8 cellular contexts compared by ENCODE assay signal in genomic region chr1:21216835-21217811, GRCh38. TPM values are rescaled to one million over a fixed set of nuclear protein-coding genes. Genes with fewer than 3 reads are reported as not detected.
A peak's percentile ranks its signal among the peaks of the same experiment; 100 is the strongest.
DNase-seq lines count a peak whose midpoint lies in the region; ATAC-seq, FAIRE-seq and TF ChIP-seq lines count a peak whose summit lies in the region.

No MANE protein-coding gene starts in this region.

- H3K4me3 ChIP-seq in astrocyte (ENCODE audit: insufficient read depth, low read depth, low read length) (no peak overlapping the region), kidney (ENCODE audit: low read length in 2 of 2) (no peak overlapping the region)

- no peaks in the 10 kb centered on the region for H3K79me2 ChIP-seq in astrocyte (ENCODE audit: insufficient read depth, low read length)

- H3K36me3 Mint-ChIP-seq in astrocyte (ENCODE audit: low read depth, unreplicated experiment), result peaks cover 6% of the 10 kb centered on the region

- TF ChIP-seq CTCF in astrocyte (IDR thresholded peaks at IDR 0.05; ENCODE audit: insufficient read depth, low read depth, low read length) (peak; percentile 55), kidney (IDR thresholded peaks at IDR 0.05; ENCODE audit: borderline replicate concordance, extremely low read depth, insufficient read depth) (peak; percentile 62)

- peaks cover 13% of the 10 kb centered on the region for H4K20me1 ChIP-seq in astrocyte (ENCODE audit: insufficient read depth, low read length)

- H3K27ac Mint-ChIP-seq in astrocyte (ENCODE audit: unreplicated experiment), result no peak overlapping the region

- peaks cover 1% of the 10 kb centered on the region for H3K4me1 ChIP-seq in astrocyte (ENCODE audit: insufficient read depth, low read length)
- no peaks in the 10 kb centered on the region for H3K4me1 ChIP-seq in kidney (ENCODE audit: control insufficient read depth in 1 of 2, insufficient read depth in 1 of 2, low read depth in 1 of 2, low read length in 2 of 2)

- H3K9ac ChIP-seq in astrocyte (ENCODE audit: low read length) (no peak overlapping the region), kidney (ENCODE audit: low read length in 2 of 2) (no peak overlapping the region)

- H3K27me3 ChIP-seq in astrocyte (ENCODE audit: insufficient read depth, low read length), result no peaks in the 10 kb centered on the region

- H3K27me3 Mint-ChIP-seq in astrocyte (ENCODE audit: low read depth, unreplicated experiment), result no peaks in the 10 kb centered on the region

- ATAC-seq in GM18858 (IDR thresholded peaks at IDR 0.05; ENCODE audit: unreplicated experiment) (no peak), GM18868 (IDR thresholded peaks at IDR 0.05; ENCODE audit: unreplicated experiment) (no peak)

- peaks cover 3% of the 10 kb centered on the region for H3K4me1 Mint-ChIP-seq in astrocyte (ENCODE audit: low read depth, unreplicated experiment)

- H3K36me3 ChIP-seq in astrocyte (ENCODE audit: insufficient read depth, low read length) (peaks cover 12% of the 10 kb centered on the region), kidney (ENCODE audit: control insufficient read depth in 1 of 2, insufficient read depth in 2 of 2, low read length in 2 of 2) (peaks cover 4 to 7% of the 10 kb centered on the region in 2 donors)

- H3K9me3 Mint-ChIP-seq in astrocyte (ENCODE audit: unreplicated experiment), result no peaks in the 10 kb centered on the region

- H3K9me3 ChIP-seq in astrocyte (ENCODE audit: insufficient read depth, low read depth, low read length), result no peaks in the 10 kb centered on the region
- no peaks in the 10 kb centered on the region for H3K9me3 ChIP-seq in kidney (ENCODE audit: control insufficient read depth in 1 of 2, low read length in 2 of 2)

- H2AFZ ChIP-seq in astrocyte (ENCODE audit: low read depth, low read length), result no peak overlapping the region

- H3K4me2 ChIP-seq in astrocyte (ENCODE audit: low read length), result no peak overlapping the region

- intact Hi-C loops in kidney (cut with DNase I), result no loop called here

- H3K27ac ChIP-seq in astrocyte (ENCODE audit: low read depth, low read length), result no peak overlapping the region
- H3K27ac ChIP-seq in kidney (ENCODE audit: low read depth in 2 of 2, low read length in 2 of 2), result no peak overlapping the region

- no peak overlapping the region for H3K4me3 Mint-ChIP-seq in astrocyte (ENCODE audit: unreplicated experiment)

- FAIRE-seq in HTR-8/SVneo (lab: Jason Lieb, UNC), result no peak
- no peak for FAIRE-seq in astrocyte (lab: Jason Lieb, UNC)
- no peak for FAIRE-seq in kidney (lab: Jason Lieb, UNC)

- DNase-seq in CMK (ENCODE audit: low read depth) (peak; percentile 50), HTR-8/SVneo (ENCODE audit: insufficient read length, low spot score) (peak; percentile 21), T-helper 9 cell (peak; percentile 55), astrocyte (ENCODE audit: low read depth) (no peak), kidney (peak; percentile 73)
- DNase-seq in stimulated activated CD4-positive, alpha-beta T cell treated with anti-CD3 and anti-CD28 coated beads, Interleukin-4, amount 100 ng/mL, for 48 hours (ENCODE audit: low read depth in 2 of 2), result peak; percentile 66 to 68

RNA-seq across cellular contexts. Expression of gene EIF4G3, which starts 40.4 kb away (rescaled TPM):
- 76.1 and 80.7 TPM in 2 replicates for total RNA-seq in astrocyte
- 61.6 TPM for total RNA-seq in kidney
- 14.8 TPM for polyA plus RNA-seq in kidney (ENCODE audit: insufficient read depth, low read depth, low replicate concordance)
